ENCODE assay signal across 20 cellular contexts in the genomic region with DNA sequence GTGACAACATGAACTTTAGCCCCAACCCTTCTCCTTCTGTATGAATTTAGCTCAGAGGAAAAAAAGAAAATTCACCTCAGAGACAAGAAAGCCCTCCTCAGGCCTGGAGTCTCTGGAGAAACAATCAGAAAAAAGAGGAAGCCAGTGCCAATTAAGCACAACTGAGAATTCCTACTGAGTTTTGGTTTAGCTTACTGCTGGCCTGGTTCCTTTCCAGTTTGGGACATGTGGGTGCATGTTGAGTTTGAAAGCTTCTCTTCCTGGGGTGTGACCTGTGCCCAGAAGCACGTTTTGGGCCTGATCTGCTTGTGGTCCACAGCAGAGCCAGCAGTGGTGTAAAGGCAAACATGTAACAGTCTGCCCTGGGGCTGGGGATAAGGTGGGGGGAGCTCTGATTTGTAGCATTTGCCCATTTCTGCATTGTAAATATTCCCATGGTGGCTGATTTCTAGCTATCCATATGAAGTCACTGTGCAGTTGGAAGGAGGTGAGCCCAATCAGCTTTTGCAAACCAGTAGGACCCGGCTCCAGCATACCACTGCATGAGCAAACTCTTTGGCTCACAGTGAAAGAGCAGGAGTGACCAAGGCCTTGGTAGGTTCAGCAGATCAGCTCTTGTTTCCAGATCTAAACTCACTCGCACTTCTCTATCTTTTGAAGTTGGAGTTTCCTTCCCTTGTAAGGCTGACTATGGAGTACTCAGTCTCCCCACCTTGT. TPM values are rescaled to one million over a fixed set of nuclear protein-coding genes. Genes with fewer than 3 reads are reported as not detected.
DNase-seq lines count a peak whose midpoint lies in the region; ATAC-seq and TF ChIP-seq lines count a peak whose summit lies in the region.
"Had no signal": no experiment of that assay in that cellular context is flagged by ENCODE, and none has a peak within 500 bp of the region (broad histone marks: within the 10 kb centered on the region; RNA-seq: fewer than 3 reads in every experiment).

No MANE protein-coding gene starts in this region.

- no peaks in the 10 kb centered on the region for H3K27me3 ChIP-seq in mesendoderm (ENCODE audit: insufficient read depth, low read length, poor library complexity)
- H3K27me3 ChIP-seq: gastrocnemius medialis had no signal

- CTCF ChIA-PET in MCF 10A (lab: Yijun Ruan, JAX), result interaction anchor here (0.6 to 3.2 kb wide), 17 partner anchors 7 to 1595 kb away, joined by 3 to 18 read pairs (median 4); a partner anchor contains a TSS

- no peak overlapping the region for H3K56ac ChIP-seq in mesendoderm (ENCODE audit: low read length)

- no peaks in the 10 kb centered on the region for H3K9me3 Mint-ChIP-seq in MCF 10A (ENCODE audit: unreplicated experiment)

- no peak overlapping the region for H3K18ac ChIP-seq in mesendoderm (ENCODE audit: low read length)

- H3K4ac ChIP-seq in mesendoderm (ENCODE audit: low read depth, low read length), result no peak overlapping the region

- no peaks in the 10 kb centered on the region for H3K27me3 Mint-ChIP-seq in MCF 10A (ENCODE audit: insufficient read depth, unreplicated experiment)
- H3K27me3 Mint-ChIP-seq: activated CD8-positive, alpha-beta memory T cell treated with anti-CD3 and anti-CD28 coated beads, Interleukin-2, amount 10 ng/mL, durations not matched to agents 7 days and 5 days; T-helper 17 cell had no signal

- peak overlapping the region; percentile 24 for H3K23ac ChIP-seq in mesendoderm (ENCODE audit: low read length)

- peaks cover 40% of the 10 kb centered on the region for H3K4me1 Mint-ChIP-seq in MCF 10A (ENCODE audit: insufficient read depth, unreplicated experiment)
- H3K4me1 Mint-ChIP-seq: activated CD8-positive, alpha-beta memory T cell treated with anti-CD3 and anti-CD28 coated beads, Interleukin-2, amount 10 ng/mL, durations not matched to agents 7 days and 5 days had no signal

- H2BK5ac ChIP-seq in mesendoderm (ENCODE audit: low read length), result no peak overlapping the region

- intact Hi-C loops in MCF 10A (cut with micrococcal nuclease), result no loop called here

- H3K27ac Mint-ChIP-seq in MCF 10A (ENCODE audit: low read depth, unreplicated experiment), result peak overlapping the region; percentile 84
- H3K27ac Mint-ChIP-seq: activated CD8-positive, alpha-beta memory T cell treated with anti-CD3 and anti-CD28 coated beads, Interleukin-2, amount 10 ng/mL, durations not matched to agents 7 days and 5 days; T-helper 17 cell had no signal

- H3K4me3 ChIP-seq in mesendoderm (ENCODE audit: low read length), result no peak overlapping the region
- H3K4me3 ChIP-seq: gastrocnemius medialis, left ventricle myocardium inferior had no signal

- no peaks in the 10 kb centered on the region for H3K79me1 ChIP-seq in mesendoderm (ENCODE audit: low read length)

- H3K36me3 Mint-ChIP-seq in MCF 10A (ENCODE audit: insufficient read depth, unreplicated experiment), result peaks cover 10% of the 10 kb centered on the region
- H3K36me3 Mint-ChIP-seq: activated CD8-positive, alpha-beta memory T cell treated with anti-CD3 and anti-CD28 coated beads, Interleukin-2, amount 10 ng/mL, durations not matched to agents 7 days and 5 days had no signal

- no peaks in the 10 kb centered on the region for H3K36me3 ChIP-seq in mesendoderm (ENCODE audit: control insufficient read depth, insufficient read depth, low read length)
- H3K36me3 ChIP-seq: gastrocnemius medialis, left ventricle myocardium inferior had no signal

- no peak overlapping the region for H3K9ac ChIP-seq in mesendoderm (ENCODE audit: low read length)

- H2BK120ac ChIP-seq in mesendoderm (ENCODE audit: low read depth, low read length), result no peak overlapping the region

- POLR2A ChIA-PET in MCF 10A (lab: Yijun Ruan, JAX), result interaction anchor here (0.7 to 4.2 kb wide), 20 partner anchors 9 to 536 kb away, joined by 3 to 35 read pairs (median 5); a partner anchor contains a TSS

- peaks cover 2% of the 10 kb centered on the region for H3K4me1 ChIP-seq in mesendoderm (ENCODE audit: control insufficient read depth, low read depth, low read length)
- H3K4me1 ChIP-seq: gastrocnemius medialis had no signal

- no peaks in the 10 kb centered on the region for H3K79me2 ChIP-seq in mesendoderm (ENCODE audit: control insufficient read depth, insufficient read depth, low read length)

- no peak overlapping the region for H3K27ac ChIP-seq in mesendoderm (ENCODE audit: low read depth, low read length)
- H3K27ac ChIP-seq: gastrocnemius medialis, left ventricle myocardium inferior had no signal

- no peak overlapping the region for H3K4me3 Mint-ChIP-seq in MCF 10A (ENCODE audit: unreplicated experiment)
- H3K4me3 Mint-ChIP-seq: activated CD8-positive, alpha-beta memory T cell treated with anti-CD3 and anti-CD28 coated beads, Interleukin-2, amount 10 ng/mL, durations not matched to agents 7 days and 5 days; T-helper 17 cell had no signal

- no peak overlapping the region for H4K8ac ChIP-seq in mesendoderm (ENCODE audit: low read depth, low read length)

- no peak overlapping the region for H2BK15ac ChIP-seq in mesendoderm (replicated peaks; ENCODE audit: low read depth)

- H3K4me2 ChIP-seq in mesendoderm (ENCODE audit: low read length), result no peak overlapping the region

- ATAC-seq in HG03432 (IDR thresholded peaks at IDR 0.05; ENCODE audit: unreplicated experiment), result no peak
- ATAC-seq: activated CD4-positive, CD25-positive, alpha-beta regulatory T cell treated with anti-CD3 and anti-CD28 coated beads, Interleukin-2, amount 50 U/mL, for 24 hours; activated CD8-positive, alpha-beta memory T cell treated with anti-CD3 and anti-CD28 coated beads, Interleukin-2, amount 10 ng/mL, durations not matched to agents 7 days and 5 days; gastrocnemius medialis; T-helper 17 cell had no signal

- no TSS peak for BruUV-seq in MCF 10A (replicated peaks; lab: Mats Ljungman, UMichigan)

- no peak overlapping the region for H2AK5ac ChIP-seq in mesendoderm (ENCODE audit: low read length)

- H4K5ac ChIP-seq in mesendoderm (ENCODE audit: low read length), result no peak overlapping the region

- DNase-seq in HT1080 (ENCODE audit: low read depth), result peak; percentile 50
- DNase-seq in MCF 10A (ENCODE audit: unreplicated experiment), result peak; percentile 66
- DNase-seq in mesendoderm, result no peak
- DNase-seq in D341Med (ENCODE audit: low spot score), result no peak
- no peak for DNase-seq in NCI-H146 treated with DMSO at 0.1 percent for 48 hours (lab: John Stamatoyannopoulos, UW; ENCODE audit: unreplicated experiment)
- DNase-seq: activated CD8-positive, alpha-beta memory T cell treated with anti-CD3 and anti-CD28 coated beads, Interleukin-2, amount 10 ng/mL, durations not matched to agents 7 days and 5 days; activated effector memory CD4-positive, alpha-beta T cell treated with Interleukin-2 at 50 U/mL for 16 hours; caudate nucleus; effector CD4-positive, alpha-beta T cell; gastrocnemius medialis; GDM1; left ventricle myocardium inferior; NCI-H1436; Right ventricle myocardium superior; stimulated activated CD4-positive, alpha-beta T cell treated with anti-CD3 and anti-CD28 coated beads, Interleukin-2, amount 100 ng/mL, for 48 hours; T-helper 17 cell had no signal

- WGBS in mesendoderm (ENCODE audit: extremely low coverage, insufficient coverage, low lambda C conversion rate), result no CpG with 5 or more reads among the region's 3 CpGs

- TF ChIP-seq CTCF in MCF 10A (IDR thresholded peaks at IDR 0.05; ENCODE audit: unreplicated experiment), result no peak

RNA-seq across cellular contexts. Expression of a gene that starts 4.7 kb away (rescaled TPM):
- not detected in 2 replicates for total RNA-seq in HT1080 (2014; rRNA removed; shearing (Covaris generic))
- polyA plus RNA-seq in HT1080 (2015; cell fraction: cytosol; rRNA removed), result not detected in 2 replicates
- not detected in 2 replicates for polyA plus RNA-seq in HT1080 (2015; cell fraction: nucleus; rRNA removed)
- total RNA-seq in MCF 10A (2022), result not detected in 2 replicates
- not detected for polyA plus RNA-seq in mesendoderm (2013, experiment 1 of 2)
- polyA plus RNA-seq in mesendoderm (2013, experiment 2 of 2), result not detected
- total RNA-seq: activated CD8-positive, alpha-beta memory T cell treated with anti-CD3 and anti-CD28 coated beads, Interleukin-2, amount 10 ng/mL, durations not matched to agents 7 days and 5 days; gastrocnemius medialis; left ventricle myocardium inferior; osteocyte; Right ventricle myocardium superior; temporal lobe had no signal

RNA-seq across cellular contexts. Expression of a gene that starts 18.6 kb away (rescaled TPM):
- not detected in 2 replicates for total RNA-seq in HT1080 (2014; rRNA removed; shearing (Covaris generic))
- polyA plus RNA-seq in HT1080 (2015; cell fraction: cytosol; rRNA removed), result 0.17 TPM in 1 of 2 replicates, not detected in the other
- 0.20 TPM in 1 of 2 replicates, not detected in the other for polyA plus RNA-seq in HT1080 (2015; cell fraction: nucleus; rRNA removed)
- total RNA-seq in MCF 10A (2022), result not detected in 2 replicates
- polyA plus RNA-seq in mesendoderm (2013, experiment 1 of 2), result 0.63 TPM
- 0.55 TPM for polyA plus RNA-seq in mesendoderm (2013, experiment 2 of 2)
- total RNA-seq: gastrocnemius medialis, left ventricle myocardium inferior, osteocyte, Right ventricle myocardium superior, temporal lobe had no signal

RNA-seq across cellular contexts. Expression of a gene that starts 26.6 kb away (rescaled TPM):
- total RNA-seq in HT1080 (2014; rRNA removed; shearing (Covaris generic)), result 0.03 TPM in 1 of 2 replicates, not detected in the other
- polyA plus RNA-seq in HT1080 (2015; cell fraction: cytosol; rRNA removed), result 0.03 TPM in 1 of 2 replicates, not detected in the other
- polyA plus RNA-seq in HT1080 (2015; cell fraction: nucleus; rRNA removed), result not detected in 2 replicates
- 0.40 and 0.81 TPM in 2 replicates for total RNA-seq in MCF 10A (2022)
- polyA plus RNA-seq in mesendoderm (2013, experiment 1 of 2), result 0.25 TPM
- 0.25 TPM for polyA plus RNA-seq in mesendoderm (2013, experiment 2 of 2)
- total RNA-seq: osteocyte had no signal

RNA-seq across cellular contexts. Expression of a gene that starts 51.1 kb away (rescaled TPM):
- 10.0 and 11.8 TPM in 2 replicates for total RNA-seq in HT1080 (2014; rRNA removed; shearing (Covaris generic))
- 14.0 and 18.3 TPM in 2 replicates for polyA plus RNA-seq in HT1080 (2015; cell fraction: cytosol; rRNA removed)
- polyA plus RNA-seq in HT1080 (2015; cell fraction: nucleus; rRNA removed), result 19.9 and 33.4 TPM in 2 replicates
- total RNA-seq in MCF 10A (2022), result 27.5 and 29.1 TPM in 2 replicates
- polyA plus RNA-seq in mesendoderm (2013, experiment 1 of 2), result 8.5 TPM
- 8.4 TPM for polyA plus RNA-seq in mesendoderm (2013, experiment 2 of 2)

RNA-seq across cellular contexts. Expression of a gene that starts 53.0 kb away (rescaled TPM):
- not detected in 2 replicates for total RNA-seq in HT1080 (2014; rRNA removed; shearing (Covaris generic))
- not detected in 2 replicates for polyA plus RNA-seq in HT1080 (2015; cell fraction: cytosol; rRNA removed)
- polyA plus RNA-seq in HT1080 (2015; cell fraction: nucleus; rRNA removed), result not detected in 2 replicates
- 0.10 TPM in 1 of 2 replicates, not detected in the other for total RNA-seq in MCF 10A (2022)
- not detected for polyA plus RNA-seq in mesendoderm (2013, experiment 1 of 2)
- polyA plus RNA-seq in mesendoderm (2013, experiment 2 of 2), result 0.01 TPM
- total RNA-seq: osteocyte, temporal lobe had no signal

Comparison
In these comparisons a context has a peak if more than half of its experiments do, and no peak if none do; other contexts are left out.
1. DNase-seq: peak in HT1080 (single experiment) and MCF 10A (single experiment); none in mesendoderm (single experiment), D341Med (single experiment) and NCI-H146 treated with DMSO at 0.1 percent for 48 hours (single experiment).